ENCODE assay signal across 23 cellular contexts in genomic region chr7:155340721-155341120, GRCh38.
"Had no signal": no experiment of that assay in that cellular context is flagged by ENCODE, and none has a peak within 500 bp of the region (broad histone marks: within the 10 kb centered on the region; RNA-seq: fewer than 3 reads in every experiment).

No MANE protein-coding gene starts in this region.

- H3K9me3 ChIP-seq: breast epithelium, SJSA1 had no signal

- H3K36me3 ChIP-seq: breast epithelium, SJSA1 had no signal

- H3K4me3 ChIP-seq: breast epithelium, K562, SJSA1 had no signal

- DNase-seq: activated CD4-positive, alpha-beta memory T cell treated with anti-CD3 and anti-CD28 coated beads for 36 hours; activated CD4-positive, alpha-beta T cell treated with anti-CD3 and anti-CD28 coated beads for 48 hours; activated CD4-positive, CD25-positive, alpha-beta regulatory T cell treated with anti-CD3 and anti-CD28 coated beads, Interleukin-2, amount 50 U/mL, for 72 hours; activated CD8-positive, alpha-beta memory T cell treated with anti-CD3 and anti-CD28 coated beads for 24 hours; activated gamma-delta T cell treated with Interleukin-2 at 50 U/mL for 16 hours; activated naive CD4-positive, alpha-beta T cell treated with anti-CD3 and anti-CD28 coated beads, Interleukin-2, amount 50 U/mL, for 16 hours; activated T-cell treated with anti-CD3 and anti-CD28 coated beads, Interleukin-2, amount 50 U/mL, for 72 hours; caudate nucleus; Karpas-422; MM.1S; NCI-H1105; NCI-H1436; NCI-H1694 treated with DMSO at 0.1 percent for 48 hours; NCI-H2029 treated with DMSO at 0.1 percent for 48 hours; NCI-H510A treated with DMSO at 0.1 percent for 48 hours; NCI-H69; PC-3; SHP77 had no signal

- H3K27ac ChIP-seq: breast epithelium, SJSA1 had no signal

- H3K4me1 ChIP-seq: breast epithelium had no signal

- ATAC-seq: activated T-cell treated with anti-CD3 and anti-CD28 coated beads, Interleukin-2, amount 50 U/mL, for 72 hours; K562; PC-3; SK-N-SH treated with all-trans-retinoic acid at 6 μM for 48 hours; WTC11 had no signal
